ENCODE assay signal across 13 cellular contexts in genomic region chr21:36535618-36536241, GRCh38. TPM values are rescaled to one million over a fixed set of nuclear protein-coding genes. Genes with fewer than 3 reads are reported as not detected.
DNase-seq lines count a peak whose midpoint lies in the region; ATAC-seq and TF ChIP-seq lines count a peak whose summit lies in the region.
"Had no signal": no experiment of that assay in that cellular context is flagged by ENCODE, and none has a peak within 500 bp of the region (broad histone marks: within the 10 kb centered on the region; RNA-seq: fewer than 3 reads in every experiment).

No MANE protein-coding gene starts in this region.

- H3K27ac ChIP-seq in neural cell (ENCODE audit: low read length) (no peak overlapping the region), left lung (no peak overlapping the region), hepatocyte (no peak overlapping the region), right atrium auricular region (no peak overlapping the region)

- no peak overlapping the region for H2AFZ ChIP-seq in neural cell (ENCODE audit: low read depth, low read length)
- no peak overlapping the region for H2AFZ ChIP-seq in hepatocyte

- ATAC-seq in GM21786 (IDR thresholded peaks at IDR 0.05; ENCODE audit: unreplicated experiment): peak; percentile 82
- ATAC-seq in HG03442 (IDR thresholded peaks at IDR 0.05; ENCODE audit: unreplicated experiment): peak; percentile 77
- no peak for ATAC-seq in left lung

- peak; percentile 34 for TF ChIP-seq EP300 in neural cell (conservative IDR thresholded peaks at IDR 0.05; ENCODE audit: poor library complexity, severe bottlenecking)

- 51% methylated on average over 6 of the region's 6 CpGs for WGBS in hepatocyte (ENCODE audit: low lambda C conversion rate, missing lambda C conversion rate)

- peak overlapping the region; percentile 26 for H3K9ac ChIP-seq in neural cell (ENCODE audit: low read length)

- H3K27me3 ChIP-seq in neural cell (ENCODE audit: insufficient read depth, low read depth, low read length) (no peaks in the 10 kb centered on the region), left lung (peaks cover 0 to 26% of the 10 kb centered on the region in 2 donors), hepatocyte (peaks cover 3% of the 10 kb centered on the region), right atrium auricular region (no peaks in the 10 kb centered on the region)

- H3K4me3 ChIP-seq in neural cell (ENCODE audit: low read length) (peak overlapping the region; percentile 42), left lung (no peak overlapping the region), hepatocyte (no peak overlapping the region), right atrium auricular region (no peak overlapping the region)

- H3K9me3 ChIP-seq in neural cell (ENCODE audit: low read length) (no peaks in the 10 kb centered on the region), left lung (no peaks in the 10 kb centered on the region), hepatocyte (ENCODE audit: low read depth) (no peaks in the 10 kb centered on the region), right atrium auricular region (no peaks in the 10 kb centered on the region)

- H3K79me2 ChIP-seq in neural cell (replicated peaks; ENCODE audit: insufficient read depth, low read length) (no peaks in the 10 kb centered on the region), hepatocyte (no peaks in the 10 kb centered on the region)

- H3F3A ChIP-seq in neural cell (ENCODE audit: insufficient read depth, low read length, poor library complexity, severe bottlenecking): no peaks in the 10 kb centered on the region

- TF ChIP-seq CTCF in neural cell (IDR thresholded peaks at IDR 0.05; ENCODE audit: poor library complexity, severe bottlenecking): no peak
- TF ChIP-seq CTCF in left lung (IDR thresholded peaks at IDR 0.05): no peak
- TF ChIP-seq CTCF in hepatocyte (IDR thresholded peaks at IDR 0.05; ENCODE audit: poor library complexity): no peak
- TF ChIP-seq CTCF in right atrium auricular region (IDR thresholded peaks at IDR 0.05): no peak

- intact Hi-C loops in left lung (cut with DNase I): no loop called here

- H4K20me1 ChIP-seq in neural cell (ENCODE audit: insufficient read depth) (no peaks in the 10 kb centered on the region), hepatocyte (ENCODE audit: insufficient read depth, poor library complexity, severe bottlenecking) (no peaks in the 10 kb centered on the region)

- no peak overlapping the region for H3K4me2 ChIP-seq in neural cell (ENCODE audit: low read length)
- no peak overlapping the region for H3K4me2 ChIP-seq in hepatocyte

- no peak for TF ChIP-seq RAD21 in neural cell (conservative IDR thresholded peaks at IDR 0.05)

- H3K36me3 ChIP-seq in neural cell (ENCODE audit: insufficient read depth, low read length): no peaks in the 10 kb centered on the region
- H3K36me3 ChIP-seq in left lung: no peaks in the 10 kb centered on the region
- H3K36me3 ChIP-seq in hepatocyte (replicated peaks; ENCODE audit: insufficient read depth, low read depth): no peaks in the 10 kb centered on the region
- no peaks in the 10 kb centered on the region for H3K36me3 ChIP-seq in right atrium auricular region

- H3K4me1 ChIP-seq in left lung (no peaks in the 10 kb centered on the region), hepatocyte (ENCODE audit: insufficient read depth) (no peaks in the 10 kb centered on the region), right atrium auricular region (no peaks in the 10 kb centered on the region)

- no peaks in the 10 kb centered on the region for H3K9me2 ChIP-seq in neural cell (ENCODE audit: insufficient read depth, low read length)
- H3K9me2 ChIP-seq in hepatocyte (replicated peaks; ENCODE audit: insufficient read depth): no peaks in the 10 kb centered on the region

- DNase-seq in NCI-H748 (lab: John Stamatoyannopoulos, UW; ENCODE audit: unreplicated experiment) (peak; percentile 17), NCI-H748 treated with DMSO at 0.1 percent for 48 hours (lab: John Stamatoyannopoulos, UW) (no peak), left lung (no peak), hepatocyte (ENCODE audit: low spot score) (no peak), right atrium auricular region (ENCODE audit: low spot score) (no peak)
- DNase-seq: activated naive CD4-positive, alpha-beta T cell treated with Interleukin-2 at 50 U/mL for 16 hours; GOT3; kidney glomerular epithelial cell; stimulated activated naive CD4-positive, alpha-beta T cell treated with Interleukin-2 at 50 U/mL for 16 hours had no signal

TF ChIP-seq in neural cell, 6 proteins besides CTCF, POLR2A, EP300 and RAD21:
- peak; percentile 29 for TF ChIP-seq MXI1 (conservative IDR thresholded peaks at IDR 0.05; ENCODE audit: poor library complexity, severe bottlenecking)
- TF ChIP-seq, protein P1, sequence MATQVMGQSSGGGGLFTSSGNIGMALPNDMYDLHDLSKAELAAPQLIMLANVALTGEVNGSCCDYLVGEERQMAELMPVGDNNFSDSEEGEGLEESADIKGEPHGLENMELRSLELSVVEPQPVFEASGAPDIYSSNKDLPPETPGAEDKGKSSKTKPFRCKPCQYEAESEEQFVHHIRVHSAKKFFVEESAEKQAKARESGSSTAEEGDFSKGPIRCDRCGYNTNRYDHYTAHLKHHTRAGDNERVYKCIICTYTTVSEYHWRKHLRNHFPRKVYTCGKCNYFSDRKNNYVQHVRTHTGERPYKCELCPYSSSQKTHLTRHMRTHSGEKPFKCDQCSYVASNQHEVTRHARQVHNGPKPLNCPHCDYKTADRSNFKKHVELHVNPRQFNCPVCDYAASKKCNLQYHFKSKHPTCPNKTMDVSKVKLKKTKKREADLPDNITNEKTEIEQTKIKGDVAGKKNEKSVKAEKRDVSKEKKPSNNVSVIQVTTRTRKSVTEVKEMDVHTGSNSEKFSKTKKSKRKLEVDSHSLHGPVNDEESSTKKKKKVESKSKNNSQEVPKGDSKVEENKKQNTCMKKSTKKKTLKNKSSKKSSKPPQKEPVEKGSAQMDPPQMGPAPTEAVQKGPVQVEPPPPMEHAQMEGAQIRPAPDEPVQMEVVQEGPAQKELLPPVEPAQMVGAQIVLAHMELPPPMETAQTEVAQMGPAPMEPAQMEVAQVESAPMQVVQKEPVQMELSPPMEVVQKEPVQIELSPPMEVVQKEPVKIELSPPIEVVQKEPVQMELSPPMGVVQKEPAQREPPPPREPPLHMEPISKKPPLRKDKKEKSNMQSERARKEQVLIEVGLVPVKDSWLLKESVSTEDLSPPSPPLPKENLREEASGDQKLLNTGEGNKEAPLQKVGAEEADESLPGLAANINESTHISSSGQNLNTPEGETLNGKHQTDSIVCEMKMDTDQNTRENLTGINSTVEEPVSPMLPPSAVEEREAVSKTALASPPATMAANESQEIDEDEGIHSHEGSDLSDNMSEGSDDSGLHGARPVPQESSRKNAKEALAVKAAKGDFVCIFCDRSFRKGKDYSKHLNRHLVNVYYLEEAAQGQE (IDR thresholded peaks at IDR 0.05; ENCODE audit: borderline replicate concordance): no peak
- TF ChIP-seq POLR2AphosphoS5 (IDR thresholded peaks at IDR 0.05): peak; percentile 56

RNA-seq across cellular contexts. Expression of gene CLDN14, which starts 55.8 kb away (rescaled TPM):
- polyA plus RNA-seq in neural cell (not detected in 2 replicates), hepatocyte (0.51 and 2.2 TPM in 2 replicates)
- polyA minus RNA-seq in neural cell: not detected in 2 replicates
- total RNA-seq in left lung (not detected), hepatocyte (0.53 and 1.7 TPM in 2 replicates), right atrium auricular region (not detected)
- total RNA-seq: T-helper 2 cell treated with Interferon-gamma antibody and Interleukin-4, amounts not matched to agents 100 ng/mL and 5 ng/mL, for 36 hours had no signal
